ENCODE assay signal across 15 cellular contexts in genomic region chr6:107576852-107577251, GRCh38.
DNase-seq lines count a peak whose midpoint lies in the region; ATAC-seq and TF ChIP-seq lines count a peak whose summit lies in the region.
"Had no signal": no experiment of that assay in that cellular context is flagged by ENCODE, and none has a peak within 500 bp of the region (broad histone marks: within the 10 kb centered on the region; RNA-seq: fewer than 3 reads in every experiment).

No MANE protein-coding gene starts in this region.

- TF ChIP-seq CTCF in PC-3 (conservative IDR thresholded peaks at IDR 0.05; ENCODE audit: low read depth, low read length) = no peak
- no peak for TF ChIP-seq CTCF in epithelial cell of esophagus (IDR thresholded peaks at IDR 0.05; ENCODE audit: insufficient read depth, low read depth, low read length, missing control alignments)
- no peak for TF ChIP-seq CTCF in neural progenitor cell (IDR thresholded peaks at IDR 0.05)

- H2AFZ ChIP-seq in PC-3 (ENCODE audit: low read length) (no peak overlapping the region), neural progenitor cell (replicated peaks) (no peak overlapping the region)

- ATAC-seq in activated CD4-positive, CD25-positive, alpha-beta regulatory T cell treated with anti-CD3 and anti-CD28 coated beads, Interleukin-2, amount 50 U/mL, for 24 hours = peak; percentile 66 to 81
- ATAC-seq in PC-3 = no peak
- ATAC-seq in GM19455 (IDR thresholded peaks at IDR 0.05; ENCODE audit: unreplicated experiment) = no peak

- no peaks in the 10 kb centered on the region for H3K27me3 Mint-ChIP-seq in neural progenitor cell (ENCODE audit: insufficient read depth, low read depth)
- H3K27me3 Mint-ChIP-seq in activated T-helper 2 cell treated with anti-CD3 and anti-CD28 coated beads, Interferon-gamma antibody, Interleukin-2, Interleukin-4, amounts not matched to agents 10 μg/mL and 5 μg/mL and 100 μg/mL, durations not matched to agents 14 hours and 24 hours and 36 hours (ENCODE audit: low read depth) = peaks cover 35% of the 10 kb centered on the region

- no peaks in the 10 kb centered on the region for H3K9me2 ChIP-seq in PC-3 (replicated peaks; ENCODE audit: low read length)

- CTCF ChIA-PET in PC-3 (lab: Charles Lee) = no interaction called here

- no peak overlapping the region for H3K4me3 ChIP-seq in PC-3 (ENCODE audit: low read length)
- H3K4me3 ChIP-seq in epithelial cell of esophagus (ENCODE audit: low read length) = no peak overlapping the region
- no peak overlapping the region for H3K4me3 ChIP-seq in neural progenitor cell
- H3K4me3 ChIP-seq: cardiac muscle cell, tibial artery had no signal

- no TSS peak for BruUV-seq in PC-3 (replicated peaks; lab: Mats Ljungman, UMichigan)

- H3K9me3 ChIP-seq in PC-3 (ENCODE audit: low read length) (no peaks in the 10 kb centered on the region), neural progenitor cell (ENCODE audit: low read depth) (no peaks in the 10 kb centered on the region)
- H3K9me3 ChIP-seq: tibial artery had no signal

- no peak overlapping the region for H3K4me3 Mint-ChIP-seq in neural progenitor cell
- no peak overlapping the region for H3K4me3 Mint-ChIP-seq in activated T-helper 2 cell treated with anti-CD3 and anti-CD28 coated beads, Interferon-gamma antibody, Interleukin-2, Interleukin-4, amounts not matched to agents 10 μg/mL and 5 μg/mL and 100 μg/mL, durations not matched to agents 14 hours and 24 hours and 36 hours (ENCODE audit: low read depth)

- no peak overlapping the region for H3K27ac ChIP-seq in PC-3 (ENCODE audit: low read length)
- H3K27ac ChIP-seq in neural progenitor cell = no peak overlapping the region
- H3K27ac ChIP-seq: cardiac muscle cell, tibial artery had no signal

- H3K36me3 ChIP-seq in PC-3 (ENCODE audit: low read depth, low read length) (no peaks in the 10 kb centered on the region), neural progenitor cell (no peaks in the 10 kb centered on the region)
- H3K36me3 ChIP-seq: cardiac muscle cell had no signal

- POLR2A ChIA-PET in PC-3 (lab: Charles Lee; ENCODE audit: unreplicated experiment) = interaction anchor here (0.6 kb wide), 1 partner anchor 259 kb away, joined by 10 read pairs; no protein-coding TSS in a partner anchor

- no peaks in the 10 kb centered on the region for H3K9me3 Mint-ChIP-seq in neural progenitor cell
- H3K9me3 Mint-ChIP-seq in activated T-helper 2 cell treated with anti-CD3 and anti-CD28 coated beads, Interferon-gamma antibody, Interleukin-2, Interleukin-4, amounts not matched to agents 10 μg/mL and 5 μg/mL and 100 μg/mL, durations not matched to agents 14 hours and 24 hours and 36 hours = no peaks in the 10 kb centered on the region

- H3F3A ChIP-seq in PC-3 (ENCODE audit: low read length, unreplicated experiment) (no peaks in the 10 kb centered on the region), neural progenitor cell (ENCODE audit: low read depth) (peaks cover 20% of the 10 kb centered on the region)

- DNase-seq in activated CD4-positive, CD25-positive, alpha-beta regulatory T cell treated with anti-CD3 and anti-CD28 coated beads, Interleukin-2, amount 50 U/mL, for 72 hours = no peak
- DNase-seq in PC-3 = peak; percentile 13
- DNase-seq in epithelial cell of esophagus (ENCODE audit: low read depth) = peak; percentile 66
- no peak for DNase-seq in neural progenitor cell (ENCODE audit: low spot score)
- DNase-seq in activated T-helper 2 cell treated with anti-CD3 and anti-CD28 coated beads, Interferon-gamma antibody, Interleukin-2, Interleukin-4, amounts not matched to agents 10 μg/mL and 5 μg/mL and 100 μg/mL, durations not matched to agents 14 hours and 24 hours and 36 hours (ENCODE audit: low spot score) = no peak
- DNase-seq in anterior cingulate cortex (lab: John Stamatoyannopoulos, UW) = no peak
- DNase-seq: 8988T; activated CD4-positive, alpha-beta T cell treated with anti-CD3 and anti-CD28 coated beads, Interleukin-2, amount 50 U/mL, for 1 hour; Calu3; NCI-H1092; NCI-H2227 treated with DMSO at 0.1 percent for 48 hours; tibial artery had no signal

- peaks cover 14% of the 10 kb centered on the region for H3K36me3 Mint-ChIP-seq in neural progenitor cell
- H3K36me3 Mint-ChIP-seq in activated T-helper 2 cell treated with anti-CD3 and anti-CD28 coated beads, Interferon-gamma antibody, Interleukin-2, Interleukin-4, amounts not matched to agents 10 μg/mL and 5 μg/mL and 100 μg/mL, durations not matched to agents 14 hours and 24 hours and 36 hours (ENCODE audit: low read depth) = no peaks in the 10 kb centered on the region

- H3K4me1 ChIP-seq in PC-3 (ENCODE audit: insufficient read depth, low read length) = no peaks in the 10 kb centered on the region
- H3K4me1 ChIP-seq in neural progenitor cell = peaks cover 57% of the 10 kb centered on the region

- peak overlapping the region; percentile 41 for H3K27ac Mint-ChIP-seq in neural progenitor cell
- H3K27ac Mint-ChIP-seq in activated T-helper 2 cell treated with anti-CD3 and anti-CD28 coated beads, Interferon-gamma antibody, Interleukin-2, Interleukin-4, amounts not matched to agents 10 μg/mL and 5 μg/mL and 100 μg/mL, durations not matched to agents 14 hours and 24 hours and 36 hours = no peak overlapping the region

- H3K4me1 Mint-ChIP-seq in neural progenitor cell = peaks cover 48% of the 10 kb centered on the region
- H3K4me1 Mint-ChIP-seq in activated T-helper 2 cell treated with anti-CD3 and anti-CD28 coated beads, Interferon-gamma antibody, Interleukin-2, Interleukin-4, amounts not matched to agents 10 μg/mL and 5 μg/mL and 100 μg/mL, durations not matched to agents 14 hours and 24 hours and 36 hours (ENCODE audit: low read depth) = no peaks in the 10 kb centered on the region

- no peak overlapping the region for H3K4me2 ChIP-seq in PC-3 (ENCODE audit: low read length)
- H3K4me2 ChIP-seq in neural progenitor cell = no peak overlapping the region

- intact Hi-C loops in PC-3 (cut with micrococcal nuclease) = no loop called here
- intact Hi-C loops in activated T-helper 2 cell treated with anti-CD3 and anti-CD28 coated beads, Interferon-gamma antibody, Interleukin-2, Interleukin-4, amounts not matched to agents 10 μg/mL and 5 μg/mL and 100 μg/mL, durations not matched to agents 14 hours and 24 hours and 36 hours (cut with micrococcal nuclease) = no loop called here

- H3K27me3 ChIP-seq in PC-3 (ENCODE audit: low read length) = peaks cover 30% of the 10 kb centered on the region
- no peaks in the 10 kb centered on the region for H3K27me3 ChIP-seq in neural progenitor cell
- H3K27me3 ChIP-seq: cardiac muscle cell, tibial artery had no signal

- H4K20me1 ChIP-seq in PC-3 (ENCODE audit: low read length) (no peaks in the 10 kb centered on the region), neural progenitor cell (ENCODE audit: low read depth) (no peaks in the 10 kb centered on the region)

- H3K79me2 ChIP-seq in PC-3 (ENCODE audit: low read length) (no peaks in the 10 kb centered on the region), neural progenitor cell (ENCODE audit: low read depth) (no peaks in the 10 kb centered on the region)

- H3K9ac ChIP-seq in PC-3 (ENCODE audit: low read length) (no peak overlapping the region), neural progenitor cell (no peak overlapping the region)

Comparison
In these comparisons a context has a peak if more than half of its experiments do, and no peak if none do; other contexts are left out.
1. ATAC-seq: peak in activated CD4-positive, CD25-positive, alpha-beta regulatory T cell treated with anti-CD3 and anti-CD28 coated beads, Interleukin-2, amount 50 U/mL, for 24 hours (2 of 2); none in PC-3 (single experiment) and GM19455 (single experiment).
2. DNase-seq: peak in PC-3 (single experiment) and epithelial cell of esophagus (single experiment); none in activated CD4-positive, CD25-positive, alpha-beta regulatory T cell treated with anti-CD3 and anti-CD28 coated beads, Interleukin-2, amount 50 U/mL, for 72 hours (single experiment), neural progenitor cell (single experiment), activated T-helper 2 cell treated with anti-CD3 and anti-CD28 coated beads, Interferon-gamma antibody, Interleukin-2, Interleukin-4, amounts not matched to agents 10 μg/mL and 5 μg/mL and 100 μg/mL, durations not matched to agents 14 hours and 24 hours and 36 hours (single experiment) and anterior cingulate cortex (0 of 58).